18 cellular contexts compared by ENCODE assay signal in the genomic region with DNA sequence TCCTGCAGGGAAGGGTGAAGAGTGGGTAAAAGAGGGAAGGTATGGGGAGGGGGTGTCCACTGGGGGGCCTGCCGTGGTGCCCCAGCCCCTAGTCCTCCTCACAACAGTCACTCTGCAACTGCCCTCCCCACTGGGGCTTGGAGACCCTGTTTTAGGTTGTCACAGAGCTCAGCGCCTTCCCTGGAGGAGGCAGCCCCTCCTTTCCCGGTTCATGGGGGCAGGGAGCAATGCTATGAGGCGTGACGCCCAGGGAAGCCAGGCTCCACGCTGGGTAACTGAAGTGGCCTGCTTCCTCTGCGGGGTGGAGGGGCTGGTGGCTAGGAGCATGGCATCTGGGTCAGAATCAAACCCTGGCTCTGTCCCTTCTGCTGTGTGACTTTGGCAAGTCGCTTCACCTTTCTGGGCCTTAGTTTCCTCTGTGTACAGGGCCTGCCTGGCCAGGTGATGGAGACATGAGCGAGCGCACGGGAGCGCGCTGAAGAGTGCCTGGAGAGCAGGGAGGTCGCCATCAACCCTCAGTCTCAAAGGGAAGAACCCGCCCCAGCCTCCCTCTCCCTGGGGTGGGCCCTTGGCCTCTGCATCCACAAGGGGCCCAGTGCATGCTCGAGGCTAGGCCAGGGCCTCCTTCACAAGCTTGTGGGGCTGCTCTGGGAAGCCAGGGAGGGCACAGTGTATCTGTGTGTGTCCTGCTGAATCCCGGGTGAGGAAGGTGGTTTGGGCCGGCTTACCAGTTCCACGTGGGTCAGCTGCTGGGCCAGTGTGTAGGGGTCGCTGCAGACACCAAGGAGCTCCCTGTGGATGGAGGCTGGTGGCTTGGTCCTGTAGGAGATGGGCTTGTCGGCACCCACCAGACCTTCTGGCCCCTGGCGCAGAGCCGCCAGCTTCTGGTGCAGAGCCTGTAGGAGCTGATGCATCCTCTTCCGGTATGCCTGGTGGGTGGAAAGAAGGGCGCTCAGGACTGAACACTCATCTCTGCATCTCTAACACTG. TPM values are rescaled to one million over a fixed set of nuclear protein-coding genes. Genes with fewer than 3 reads are reported as not detected.
DNase-seq lines count a peak whose midpoint lies in the region; ATAC-seq and TF ChIP-seq lines count a peak whose summit lies in the region.
"Had no signal": no experiment of that assay in that cellular context is flagged by ENCODE, and none has a peak within 500 bp of the region (broad histone marks: within the 10 kb centered on the region; RNA-seq: fewer than 3 reads in every experiment).

No MANE protein-coding gene starts in this region.

- H3K27ac ChIP-seq in testis, result no peak overlapping the region
- H3K27ac ChIP-seq: brain microvascular endothelial cell, pancreas, SJSA1 had no signal

- 85 to 86% methylated on average over 23 to 24 of the region's 25 CpGs for WGBS in lower leg skin, 2 donors
- 78% methylated on average over 10 to 25 of the region's 25 CpGs for WGBS in testis, 2 donors

- TF ChIP-seq POLR2A in lower leg skin (IDR thresholded peaks at IDR 0.05) (no peak), testis (IDR thresholded peaks at IDR 0.05) (no peak)

- CTCF ChIA-PET in activated CD8-positive, alpha-beta memory T cell treated with anti-CD3 and anti-CD28 coated beads, Interleukin-2, amount 10 ng/mL, durations not matched to agents 7 days and 5 days (lab: Charles Lee), result interaction anchor here (0.6 to 5.1 kb wide), 7 partner anchors 79 to 428 kb away, joined by 3 to 28 read pairs (median 3); a partner anchor contains a TSS

- H3K27me3 Mint-ChIP-seq in activated CD8-positive, alpha-beta memory T cell treated with anti-CD3 and anti-CD28 coated beads, Interleukin-2, amount 10 ng/mL, durations not matched to agents 7 days and 5 days, result peaks cover 16% of the 10 kb centered on the region
- H3K27me3 Mint-ChIP-seq in activated T-helper 2 cell treated with anti-CD3 and anti-CD28 coated beads, Interferon-gamma antibody, Interleukin-2, Interleukin-4, amounts not matched to agents 10 μg/mL and 5 μg/mL and 100 μg/mL, durations not matched to agents 14 hours and 24 hours and 36 hours (ENCODE audit: low read depth), result peaks cover 2% of the 10 kb centered on the region

- H3K4me1 ChIP-seq in testis, result no peaks in the 10 kb centered on the region
- H3K4me1 ChIP-seq: pancreas had no signal

- no peaks in the 10 kb centered on the region for H3K36me3 ChIP-seq in testis (ENCODE audit: low read depth, missing control alignments)
- H3K36me3 ChIP-seq: brain microvascular endothelial cell, pancreas, SJSA1 had no signal

- no peaks in the 10 kb centered on the region for H3K9me3 ChIP-seq in testis
- H3K9me3 ChIP-seq: pancreas, SJSA1 had no signal

- H3K27me3 ChIP-seq in testis, result no peaks in the 10 kb centered on the region
- H3K27me3 ChIP-seq: pancreas had no signal

- ATAC-seq in activated CD8-positive, alpha-beta memory T cell treated with anti-CD3 and anti-CD28 coated beads, Interleukin-2, amount 10 ng/mL, durations not matched to agents 7 days and 5 days, result no peak

- H3K27ac Mint-ChIP-seq in activated CD8-positive, alpha-beta memory T cell treated with anti-CD3 and anti-CD28 coated beads, Interleukin-2, amount 10 ng/mL, durations not matched to agents 7 days and 5 days, result no peak overlapping the region
- H3K27ac Mint-ChIP-seq in activated T-helper 2 cell treated with anti-CD3 and anti-CD28 coated beads, Interferon-gamma antibody, Interleukin-2, Interleukin-4, amounts not matched to agents 10 μg/mL and 5 μg/mL and 100 μg/mL, durations not matched to agents 14 hours and 24 hours and 36 hours, result no peak overlapping the region
- H3K27ac Mint-ChIP-seq: activated CD4-positive, alpha-beta T cell treated with anti-CD3 and anti-CD28 coated beads, Interleukin-2, amount 10 ng/mL, durations not matched to agents 7 days and 5 days; activated naive CD8-positive, alpha-beta T cell treated with anti-CD3 and anti-CD28 coated beads for 36 hours had no signal

- no peaks in the 10 kb centered on the region for H3K36me3 Mint-ChIP-seq in activated CD8-positive, alpha-beta memory T cell treated with anti-CD3 and anti-CD28 coated beads, Interleukin-2, amount 10 ng/mL, durations not matched to agents 7 days and 5 days
- H3K36me3 Mint-ChIP-seq in activated T-helper 2 cell treated with anti-CD3 and anti-CD28 coated beads, Interferon-gamma antibody, Interleukin-2, Interleukin-4, amounts not matched to agents 10 μg/mL and 5 μg/mL and 100 μg/mL, durations not matched to agents 14 hours and 24 hours and 36 hours (ENCODE audit: low read depth), result no peaks in the 10 kb centered on the region
- H3K36me3 Mint-ChIP-seq: activated naive CD8-positive, alpha-beta T cell treated with anti-CD3 and anti-CD28 coated beads for 36 hours had no signal

- peak; percentile 32 for DNase-seq in activated CD8-positive, alpha-beta memory T cell treated with anti-CD3 and anti-CD28 coated beads, Interleukin-2, amount 10 ng/mL, durations not matched to agents 7 days and 5 days
- no peak for DNase-seq in activated CD8-positive, alpha-beta memory T cell treated with anti-CD3 and anti-CD28 coated beads, Interleukin-2, amount 50 U/mL, for 48 hours
- DNase-seq in activated T-helper 2 cell treated with anti-CD3 and anti-CD28 coated beads, Interferon-gamma antibody, Interleukin-2, Interleukin-4, amounts not matched to agents 10 μg/mL and 5 μg/mL and 100 μg/mL, durations not matched to agents 14 hours and 24 hours and 36 hours (ENCODE audit: low spot score), result peak; percentile 7
- DNase-seq in lower leg skin (ENCODE audit: low spot score in 2 of 2), result peak; percentile 4 to 75
- peak; percentile 13 for DNase-seq in testis
- DNase-seq in NCI-H146 treated with DMSO at 0.1 percent for 48 hours (lab: John Stamatoyannopoulos, UW; ENCODE audit: unreplicated experiment), result no peak
- no peak for DNase-seq in T1000 (lab: John Stamatoyannopoulos, UW)
- DNase-seq in UCSD-AML1 (lab: John Stamatoyannopoulos, UW; ENCODE audit: unreplicated experiment), result no peak
- DNase-seq: brain microvascular endothelial cell; effector CD4-positive, alpha-beta T cell; MM.1S; NCI-H2029 treated with DMSO at 0.1 percent for 48 hours; NCI-H510A treated with DMSO at 0.1 percent for 48 hours; T-helper 9 cell had no signal

- peaks cover 2% of the 10 kb centered on the region for H3K4me1 Mint-ChIP-seq in activated CD8-positive, alpha-beta memory T cell treated with anti-CD3 and anti-CD28 coated beads, Interleukin-2, amount 10 ng/mL, durations not matched to agents 7 days and 5 days
- no peaks in the 10 kb centered on the region for H3K4me1 Mint-ChIP-seq in activated T-helper 2 cell treated with anti-CD3 and anti-CD28 coated beads, Interferon-gamma antibody, Interleukin-2, Interleukin-4, amounts not matched to agents 10 μg/mL and 5 μg/mL and 100 μg/mL, durations not matched to agents 14 hours and 24 hours and 36 hours (ENCODE audit: low read depth)
- H3K4me1 Mint-ChIP-seq: activated CD4-positive, alpha-beta T cell treated with anti-CD3 and anti-CD28 coated beads, Interleukin-2, amount 10 ng/mL, durations not matched to agents 7 days and 5 days; activated naive CD8-positive, alpha-beta T cell treated with anti-CD3 and anti-CD28 coated beads for 36 hours had no signal

- no peak overlapping the region for H3K4me3 Mint-ChIP-seq in activated CD8-positive, alpha-beta memory T cell treated with anti-CD3 and anti-CD28 coated beads, Interleukin-2, amount 10 ng/mL, durations not matched to agents 7 days and 5 days
- H3K4me3 Mint-ChIP-seq in activated T-helper 2 cell treated with anti-CD3 and anti-CD28 coated beads, Interferon-gamma antibody, Interleukin-2, Interleukin-4, amounts not matched to agents 10 μg/mL and 5 μg/mL and 100 μg/mL, durations not matched to agents 14 hours and 24 hours and 36 hours (ENCODE audit: low read depth), result no peak overlapping the region
- H3K4me3 Mint-ChIP-seq: activated CD4-positive, alpha-beta T cell treated with anti-CD3 and anti-CD28 coated beads, Interleukin-2, amount 10 ng/mL, durations not matched to agents 7 days and 5 days; activated naive CD8-positive, alpha-beta T cell treated with anti-CD3 and anti-CD28 coated beads for 36 hours had no signal

- intact Hi-C loops in activated T-helper 2 cell treated with anti-CD3 and anti-CD28 coated beads, Interferon-gamma antibody, Interleukin-2, Interleukin-4, amounts not matched to agents 10 μg/mL and 5 μg/mL and 100 μg/mL, durations not matched to agents 14 hours and 24 hours and 36 hours (cut with micrococcal nuclease), result loop anchor here (2.0 kb wide), 1 partner anchor 81 kb away; a partner anchor contains a TSS
- intact Hi-C loops in lower leg skin (cut with DNase I; ENCODE audit: low total_unique reads) (loop anchor here (5.0 to 10.0 kb wide), 2 partner anchors 199 to 347 kb away; no protein-coding TSS in a partner anchor), testis (cut with DNase I; ENCODE audit: low total_unique reads) (no loop called here)

- H3K9me3 Mint-ChIP-seq in activated CD8-positive, alpha-beta memory T cell treated with anti-CD3 and anti-CD28 coated beads, Interleukin-2, amount 10 ng/mL, durations not matched to agents 7 days and 5 days (ENCODE audit: low read depth), result no peaks in the 10 kb centered on the region
- H3K9me3 Mint-ChIP-seq in activated T-helper 2 cell treated with anti-CD3 and anti-CD28 coated beads, Interferon-gamma antibody, Interleukin-2, Interleukin-4, amounts not matched to agents 10 μg/mL and 5 μg/mL and 100 μg/mL, durations not matched to agents 14 hours and 24 hours and 36 hours, result no peaks in the 10 kb centered on the region
- H3K9me3 Mint-ChIP-seq: activated CD4-positive, alpha-beta T cell treated with anti-CD3 and anti-CD28 coated beads, Interleukin-2, amount 10 ng/mL, durations not matched to agents 7 days and 5 days; activated naive CD8-positive, alpha-beta T cell treated with anti-CD3 and anti-CD28 coated beads for 36 hours had no signal

- H3K4me3 ChIP-seq in lower leg skin (ENCODE audit: low read depth, poor library complexity, severe bottlenecking), result no peak overlapping the region
- H3K4me3 ChIP-seq in testis, result peak overlapping the region in 1 of 2 donors; percentile 49
- H3K4me3 ChIP-seq: pancreas, SJSA1 had no signal

- no peak for TF ChIP-seq CTCF in lower leg skin (IDR thresholded peaks at IDR 0.05)
- TF ChIP-seq CTCF in testis (IDR thresholded peaks at IDR 0.05), result no peak

RNA-seq across cellular contexts. Expression of a gene that starts 56.4 kb away (rescaled TPM):
- 1 to 10 TPM; 4.9 to 5.4 TPM for total RNA-seq in activated CD8-positive, alpha-beta memory T cell treated with anti-CD3 and anti-CD28 coated beads, Interleukin-2, amount 10 ng/mL, durations not matched to agents 7 days and 5 days
- total RNA-seq in activated T-helper 2 cell treated with anti-CD3 and anti-CD28 coated beads, Interferon-gamma antibody, Interleukin-2, Interleukin-4, amounts not matched to agents 10 μg/mL and 5 μg/mL and 100 μg/mL, durations not matched to agents 14 hours and 24 hours and 36 hours, result 10.0 and 10.3 TPM in 2 replicates
- 10 to 100 TPM; 24.4 to 63.3 (median 36.2) TPM for total RNA-seq in lower leg skin
- 10 to 100 TPM; 56.5 to 65.0 TPM for total RNA-seq in testis
- 44.3 TPM for polyA plus RNA-seq in testis (ENCODE audit: insufficient read depth, low read depth, low replicate concordance)

Comparison
In these comparisons a context has a peak if more than half of its experiments do, and no peak if none do; other contexts are left out.
1. DNase-seq: peak in activated CD8-positive, alpha-beta memory T cell treated with anti-CD3 and anti-CD28 coated beads, Interleukin-2, amount 10 ng/mL, durations not matched to agents 7 days and 5 days (single experiment), activated T-helper 2 cell treated with anti-CD3 and anti-CD28 coated beads, Interferon-gamma antibody, Interleukin-2, Interleukin-4, amounts not matched to agents 10 μg/mL and 5 μg/mL and 100 μg/mL, durations not matched to agents 14 hours and 24 hours and 36 hours (single experiment), lower leg skin (2 of 2) and testis (single experiment); none in activated CD8-positive, alpha-beta memory T cell treated with anti-CD3 and anti-CD28 coated beads, Interleukin-2, amount 50 U/mL, for 48 hours (single experiment), NCI-H146 treated with DMSO at 0.1 percent for 48 hours (single experiment), T1000 (single experiment) and UCSD-AML1 (single experiment).